ENCODE assay signal across 1 cellular context in the genomic region with DNA sequence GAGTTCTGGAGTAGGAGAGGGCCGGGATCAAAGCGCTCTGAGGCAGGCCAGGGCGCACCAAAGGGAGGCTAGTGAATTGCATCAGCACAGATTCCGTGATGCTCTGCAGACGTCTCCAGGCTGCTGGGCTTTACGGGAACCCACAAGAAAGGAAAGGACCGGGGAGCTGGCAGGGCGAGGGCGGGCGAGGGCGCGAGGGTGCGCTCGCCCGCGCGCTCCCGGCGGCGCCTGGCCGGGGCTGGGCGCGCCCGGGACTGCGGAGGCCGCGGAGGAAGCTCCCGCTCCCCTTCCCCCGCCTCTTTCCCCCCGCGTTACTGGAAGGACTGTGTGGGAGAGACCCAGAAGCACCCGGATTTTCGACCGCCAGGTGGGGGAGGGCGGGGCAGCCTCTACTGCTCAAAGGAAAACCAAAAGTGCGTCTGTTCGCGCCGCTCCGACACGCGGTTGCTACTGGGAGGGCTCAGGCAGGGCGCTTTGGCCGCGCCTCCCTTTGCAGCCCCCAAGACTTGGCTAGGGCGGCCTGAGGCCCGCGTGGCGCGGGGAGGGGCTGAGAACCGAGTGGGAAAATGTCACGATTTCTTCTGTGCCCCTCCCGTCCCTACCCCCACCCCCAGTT.
TF ChIP-seq lines count a peak whose summit lies in the region.

No MANE protein-coding gene starts in this region.

TF ChIP-seq in K562, 482 proteins besides CTCF, POLR2A, EP300 and RAD21 (continued from another document):
- TF ChIP-seq, protein P1, sequence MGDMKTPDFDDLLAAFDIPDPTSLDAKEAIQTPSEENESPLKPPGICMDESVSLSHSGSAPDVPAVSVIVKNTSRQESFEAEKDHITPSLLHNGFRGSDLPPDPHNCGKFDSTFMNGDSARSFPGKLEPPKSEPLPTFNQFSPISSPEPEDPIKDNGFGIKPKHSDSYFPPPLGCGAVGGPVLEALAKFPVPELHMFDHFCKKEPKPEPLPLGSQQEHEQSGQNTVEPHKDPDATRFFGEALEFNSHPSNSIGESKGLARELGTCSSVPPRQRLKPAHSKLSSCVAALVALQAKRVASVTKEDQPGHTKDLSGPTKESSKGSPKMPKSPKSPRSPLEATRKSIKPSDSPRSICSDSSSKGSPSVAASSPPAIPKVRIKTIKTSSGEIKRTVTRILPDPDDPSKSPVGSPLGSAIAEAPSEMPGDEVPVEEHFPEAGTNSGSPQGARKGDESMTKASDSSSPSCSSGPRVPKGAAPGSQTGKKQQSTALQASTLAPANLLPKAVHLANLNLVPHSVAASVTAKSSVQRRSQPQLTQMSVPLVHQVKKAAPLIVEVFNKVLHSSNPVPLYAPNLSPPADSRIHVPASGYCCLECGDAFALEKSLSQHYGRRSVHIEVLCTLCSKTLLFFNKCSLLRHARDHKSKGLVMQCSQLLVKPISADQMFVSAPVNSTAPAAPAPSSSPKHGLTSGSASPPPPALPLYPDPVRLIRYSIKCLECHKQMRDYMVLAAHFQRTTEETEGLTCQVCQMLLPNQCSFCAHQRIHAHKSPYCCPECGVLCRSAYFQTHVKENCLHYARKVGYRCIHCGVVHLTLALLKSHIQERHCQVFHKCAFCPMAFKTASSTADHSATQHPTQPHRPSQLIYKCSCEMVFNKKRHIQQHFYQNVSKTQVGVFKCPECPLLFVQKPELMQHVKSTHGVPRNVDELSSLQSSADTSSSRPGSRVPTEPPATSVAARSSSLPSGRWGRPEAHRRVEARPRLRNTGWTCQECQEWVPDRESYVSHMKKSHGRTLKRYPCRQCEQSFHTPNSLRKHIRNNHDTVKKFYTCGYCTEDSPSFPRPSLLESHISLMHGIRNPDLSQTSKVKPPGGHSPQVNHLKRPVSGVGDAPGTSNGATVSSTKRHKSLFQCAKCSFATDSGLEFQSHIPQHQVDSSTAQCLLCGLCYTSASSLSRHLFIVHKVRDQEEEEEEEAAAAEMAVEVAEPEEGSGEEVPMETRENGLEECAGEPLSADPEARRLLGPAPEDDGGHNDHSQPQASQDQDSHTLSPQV (IDR thresholded peaks at IDR 0.05): no peak
- TF ChIP-seq HMGN3 (IDR thresholded peaks at IDR 0.05; ENCODE audit: borderline replicate concordance, extremely low read depth, insufficient read length, low read depth, low read length) (peak; percentile 30), SMAD4 (CRISPR knock-in tag; conservative IDR thresholded peaks at IDR 0.05) (peak; percentile 64; the same call in 1 of the 2 replicates), ZNF24 (IDR thresholded peaks at IDR 0.05) (no peak), RBFOX2 (IDR thresholded peaks at IDR 0.05; ENCODE audit: low read depth, low read length) (peak; percentile 74), HDAC1 (IDR thresholded peaks at IDR 0.05) (no peak), JUN (IDR thresholded peaks at IDR 0.05; ENCODE audit: borderline replicate concordance, low read depth, low read length) (peak; percentile 7; the same call in 1 of the 2 replicates), JUN (CRISPR knock-in tag; IDR thresholded peaks at IDR 0.05; ENCODE audit: borderline replicate concordance) (peak; percentile 32; the same call in 1 of the 2 replicates), FOSL1 (tag; conservative IDR thresholded peaks at IDR 0.05) (0 out of 2 replicates have a peak, but pooled peaks have one; percentile 26), ZNF311 (CRISPR knock-in tag; IDR thresholded peaks at IDR 0.05) (no peak), NR2C2 (CRISPR knock-in tag; IDR thresholded peaks at IDR 0.05) (no peak), NR2C2 (tag; IDR thresholded peaks at IDR 0.05) (peak; percentile 49; the same call in 1 of the 2 replicates), FOXP1 (CRISPR knock-in tag; IDR thresholded peaks at IDR 0.05) (peak; percentile 60; the same call in 1 of the 2 replicates), FOXJ2 (tag; IDR thresholded peaks at IDR 0.05) (no peak), MAZ (CRISPR knock-in tag; conservative IDR thresholded peaks at IDR 0.05 in 1 of 2, IDR thresholded peaks at IDR 0.05 in 1 of 2) (peak in 1 of 2 experiments; percentile 11; a peak in 1 of 4 replicates), GABPB2 (CRISPR knock-in tag; conservative IDR thresholded peaks at IDR 0.05) (no peak), CEBPG (CRISPR knock-in tag; IDR thresholded peaks at IDR 0.05) (peak; percentile 84), CEBPG (tag; conservative IDR thresholded peaks at IDR 0.05 in 1 of 2, IDR thresholded peaks at IDR 0.05 in 1 of 2) (peak; percentile 81 to 82), PTBP1 (IDR thresholded peaks at IDR 0.05; ENCODE audit: low read depth, low read length) (no peak), FIP1L1 (IDR thresholded peaks at IDR 0.05; ENCODE audit: low read depth, low read length, poor library complexity, severe bottlenecking) (no peak), ZNF263 (CRISPR knock-in tag; IDR thresholded peaks at IDR 0.05; ENCODE audit: borderline replicate concordance) (0 out of 2 replicates have a peak, but pooled peaks have one; percentile 23), MCM5 (IDR thresholded peaks at IDR 0.05; ENCODE audit: low read depth) (no peak), PHF8 (IDR thresholded peaks at IDR 0.05; ENCODE audit: borderline replicate concordance, low read length) (peak; percentile 55; the same call in 1 of the 2 replicates), HIVEP1 (CRISPR knock-in tag; IDR thresholded peaks at IDR 0.05) (no peak), ETV1 (tag; conservative IDR thresholded peaks at IDR 0.05; ENCODE audit: low read depth) (no peak), RNF2 (IDR thresholded peaks at IDR 0.05) (peak; percentile 18; the same call in 1 of the 2 replicates), ZBTB7A (IDR thresholded peaks at IDR 0.05; ENCODE audit: borderline replicate concordance, control insufficient read depth, low read depth, low read length) (no peak; the same call in 1 of the 2 replicates), BHLHE40 (IDR thresholded peaks at IDR 0.05; ENCODE audit: low read length) (0 out of 2 replicates have a peak, but pooled peaks have one; percentile 6), ARID2 (IDR thresholded peaks at IDR 0.05) (no peak), KDM2B (CRISPR knock-in tag; IDR thresholded peaks at IDR 0.05) (no peak)
- TF ChIP-seq, protein P2, sequence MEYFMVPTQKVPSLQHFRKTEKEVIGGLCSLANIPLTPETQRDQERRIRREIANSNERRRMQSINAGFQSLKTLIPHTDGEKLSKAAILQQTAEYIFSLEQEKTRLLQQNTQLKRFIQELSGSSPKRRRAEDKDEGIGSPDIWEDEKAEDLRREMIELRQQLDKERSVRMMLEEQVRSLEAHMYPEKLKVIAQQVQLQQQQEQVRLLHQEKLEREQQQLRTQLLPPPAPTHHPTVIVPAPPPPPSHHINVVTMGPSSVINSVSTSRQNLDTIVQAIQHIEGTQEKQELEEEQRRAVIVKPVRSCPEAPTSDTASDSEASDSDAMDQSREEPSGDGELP (CRISPR knock-in tag; IDR thresholded peaks at IDR 0.05; ENCODE audit: borderline replicate concordance): peak; percentile 40; the same call in 1 of the 2 replicates
- TF ChIP-seq, protein P3, sequence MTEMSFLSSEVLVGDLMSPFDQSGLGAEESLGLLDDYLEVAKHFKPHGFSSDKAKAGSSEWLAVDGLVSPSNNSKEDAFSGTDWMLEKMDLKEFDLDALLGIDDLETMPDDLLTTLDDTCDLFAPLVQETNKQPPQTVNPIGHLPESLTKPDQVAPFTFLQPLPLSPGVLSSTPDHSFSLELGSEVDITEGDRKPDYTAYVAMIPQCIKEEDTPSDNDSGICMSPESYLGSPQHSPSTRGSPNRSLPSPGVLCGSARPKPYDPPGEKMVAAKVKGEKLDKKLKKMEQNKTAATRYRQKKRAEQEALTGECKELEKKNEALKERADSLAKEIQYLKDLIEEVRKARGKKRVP (CRISPR knock-in tag; IDR thresholded peaks at IDR 0.05): peak; percentile 69
- TF ChIP-seq, protein P4, sequence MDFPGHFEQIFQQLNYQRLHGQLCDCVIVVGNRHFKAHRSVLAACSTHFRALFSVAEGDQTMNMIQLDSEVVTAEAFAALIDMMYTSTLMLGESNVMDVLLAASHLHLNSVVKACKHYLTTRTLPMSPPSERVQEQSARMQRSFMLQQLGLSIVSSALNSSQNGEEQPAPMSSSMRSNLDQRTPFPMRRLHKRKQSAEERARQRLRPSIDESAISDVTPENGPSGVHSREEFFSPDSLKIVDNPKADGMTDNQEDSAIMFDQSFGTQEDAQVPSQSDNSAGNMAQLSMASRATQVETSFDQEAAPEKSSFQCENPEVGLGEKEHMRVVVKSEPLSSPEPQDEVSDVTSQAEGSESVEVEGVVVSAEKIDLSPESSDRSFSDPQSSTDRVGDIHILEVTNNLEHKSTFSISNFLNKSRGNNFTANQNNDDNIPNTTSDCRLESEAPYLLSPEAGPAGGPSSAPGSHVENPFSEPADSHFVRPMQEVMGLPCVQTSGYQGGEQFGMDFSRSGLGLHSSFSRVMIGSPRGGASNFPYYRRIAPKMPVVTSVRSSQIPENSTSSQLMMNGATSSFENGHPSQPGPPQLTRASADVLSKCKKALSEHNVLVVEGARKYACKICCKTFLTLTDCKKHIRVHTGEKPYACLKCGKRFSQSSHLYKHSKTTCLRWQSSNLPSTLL (IDR thresholded peaks at IDR 0.05): no peak
- TF ChIP-seq, protein P5, sequence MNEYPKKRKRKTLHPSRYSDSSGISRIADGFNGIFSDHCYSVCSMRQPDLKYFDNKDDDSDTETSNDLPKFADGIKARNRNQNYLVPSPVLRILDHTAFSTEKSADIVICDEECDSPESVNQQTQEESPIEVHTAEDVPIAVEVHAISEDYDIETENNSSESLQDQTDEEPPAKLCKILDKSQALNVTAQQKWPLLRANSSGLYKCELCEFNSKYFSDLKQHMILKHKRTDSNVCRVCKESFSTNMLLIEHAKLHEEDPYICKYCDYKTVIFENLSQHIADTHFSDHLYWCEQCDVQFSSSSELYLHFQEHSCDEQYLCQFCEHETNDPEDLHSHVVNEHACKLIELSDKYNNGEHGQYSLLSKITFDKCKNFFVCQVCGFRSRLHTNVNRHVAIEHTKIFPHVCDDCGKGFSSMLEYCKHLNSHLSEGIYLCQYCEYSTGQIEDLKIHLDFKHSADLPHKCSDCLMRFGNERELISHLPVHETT (CRISPR knock-in tag; conservative IDR thresholded peaks at IDR 0.05 in 1 of 2, IDR thresholded peaks at IDR 0.05 in 1 of 2): peak in 1 of 2 experiments; percentile 72; a peak in 1 of 4 replicates
- TF ChIP-seq, protein P6, sequence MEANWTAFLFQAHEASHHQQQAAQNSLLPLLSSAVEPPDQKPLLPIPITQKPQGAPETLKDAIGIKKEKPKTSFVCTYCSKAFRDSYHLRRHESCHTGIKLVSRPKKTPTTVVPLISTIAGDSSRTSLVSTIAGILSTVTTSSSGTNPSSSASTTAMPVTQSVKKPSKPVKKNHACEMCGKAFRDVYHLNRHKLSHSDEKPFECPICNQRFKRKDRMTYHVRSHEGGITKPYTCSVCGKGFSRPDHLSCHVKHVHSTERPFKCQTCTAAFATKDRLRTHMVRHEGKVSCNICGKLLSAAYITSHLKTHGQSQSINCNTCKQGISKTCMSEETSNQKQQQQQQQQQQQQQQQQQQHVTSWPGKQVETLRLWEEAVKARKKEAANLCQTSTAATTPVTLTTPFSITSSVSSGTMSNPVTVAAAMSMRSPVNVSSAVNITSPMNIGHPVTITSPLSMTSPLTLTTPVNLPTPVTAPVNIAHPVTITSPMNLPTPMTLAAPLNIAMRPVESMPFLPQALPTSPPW (CRISPR knock-in tag; IDR thresholded peaks at IDR 0.05): peak; percentile 94
- TF ChIP-seq, protein P7, sequence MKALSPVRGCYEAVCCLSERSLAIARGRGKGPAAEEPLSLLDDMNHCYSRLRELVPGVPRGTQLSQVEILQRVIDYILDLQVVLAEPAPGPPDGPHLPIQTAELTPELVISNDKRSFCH (CRISPR knock-in tag; IDR thresholded peaks at IDR 0.05): no peak
- TF ChIP-seq, protein P7 (tag; IDR thresholded peaks at IDR 0.05): 0 out of 2 replicates have a peak, but pooled peaks have one; percentile 29
